23 cellular contexts compared by ENCODE assay signal in the genomic region with DNA sequence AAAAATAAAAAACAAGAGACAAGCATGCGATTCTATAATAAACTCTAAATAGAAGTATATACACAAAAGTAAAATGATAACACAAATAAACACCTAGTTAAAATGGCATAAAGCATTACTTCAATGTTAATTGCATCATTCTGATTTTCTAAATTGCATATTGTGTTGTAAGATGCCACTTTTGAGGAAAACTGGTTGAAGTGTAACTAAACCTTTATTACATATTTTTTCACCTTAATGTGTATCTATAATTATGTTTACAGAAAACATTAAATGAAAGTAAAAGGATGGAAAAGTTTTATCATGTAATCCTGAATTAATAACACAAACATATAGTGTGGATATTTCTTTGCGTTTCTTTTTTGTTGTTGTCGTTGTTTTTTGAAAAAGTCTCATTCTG. TPM values are rescaled to one million over a fixed set of nuclear protein-coding genes. Genes with fewer than 3 reads are reported as not detected.
A peak's percentile ranks its signal among the peaks of the same experiment; 100 is the strongest.
DNase-seq lines count a peak whose midpoint lies in the region; ATAC-seq, FAIRE-seq and TF ChIP-seq lines count a peak whose summit lies in the region.
"Had no signal": no experiment of that assay in that cellular context is flagged by ENCODE, and none has a peak within 500 bp of the region (broad histone marks: within the 10 kb centered on the region; RNA-seq: fewer than 3 reads in every experiment).

No MANE protein-coding gene starts in this region.

- CTCF ChIA-PET in OCI-LY7 (lab: Charles Lee; ENCODE audit: unreplicated experiment) (no interaction called here), K562 (lab: Yijun Ruan, JAX; ENCODE audit: low intra/inter-chr PET ratio) (no interaction called here)

- FAIRE-seq in K562 (lab: Jason Lieb, UNC), result no peak
- FAIRE-seq: A549, G401.6, GM12892, H1 had no signal

- H3K36me3 ChIP-seq in DOHH2 (ENCODE audit: control insufficient read depth, low read length), result peaks cover 47% of the 10 kb centered on the region
- H3K36me3 ChIP-seq in OCI-LY7 (ENCODE audit: insufficient read depth, low read length), result peaks cover 29% of the 10 kb centered on the region; the same call in 1 of the 2 replicates
- no peaks in the 10 kb centered on the region for H3K36me3 ChIP-seq in K562 (ENCODE audit: control insufficient read depth, insufficient read depth, low read length)
- no peaks in the 10 kb centered on the region for H3K36me3 ChIP-seq in neuronal stem cell (replicated peaks in 1 of 2; ENCODE audit: control insufficient read depth in 2 of 2, insufficient read depth in 2 of 2, low read length in 2 of 2)
- H3K36me3 ChIP-seq in aorta (ENCODE audit: control insufficient read depth in 1 of 2, insufficient read depth in 2 of 2, low read length in 1 of 2), result no peaks in the 10 kb centered on the region

- H3K23ac ChIP-seq in neuronal stem cell (ENCODE audit: low read depth, low read length, poor library complexity), result no peak overlapping the region

- TF ChIP-seq EP300 in K562 (IDR thresholded peaks at IDR 0.05; ENCODE audit: low read length), result no peak

- H3K4me3 ChIP-seq in DOHH2 (ENCODE audit: low read length) (peak overlapping the region; percentile 43), OCI-LY7 (ENCODE audit: low read depth, low read length, poor library complexity, severe bottlenecking) (peak overlapping the region; percentile 7), K562 (no peak overlapping the region), neuronal stem cell (ENCODE audit: low read length in 2 of 2) (no peak overlapping the region), aorta (ENCODE audit: low read length in 2 of 2) (no peak overlapping the region)
- H3K4me3 ChIP-seq: A549, GM23248 had no signal

- H3K79me2 ChIP-seq in DOHH2 (ENCODE audit: control insufficient read depth, low read length) (peaks cover 58% of the 10 kb centered on the region), OCI-LY7 (ENCODE audit: insufficient read depth, low read depth, low read length) (peaks cover 47% of the 10 kb centered on the region), K562 (ENCODE audit: control insufficient read depth, insufficient read depth, low read length) (no peaks in the 10 kb centered on the region)

- H2AFZ ChIP-seq in OCI-LY7 (ENCODE audit: low read length) (no peak overlapping the region), K562 (ENCODE audit: low read depth, low read length) (no peak overlapping the region), neuronal stem cell (ENCODE audit: low read length) (no peak overlapping the region)
- H2AFZ ChIP-seq: GM23248 had no signal

- H3K18ac ChIP-seq in neuronal stem cell (ENCODE audit: low read length), result no peak overlapping the region

- ATAC-seq in K562 (no peak), SK-N-SH treated with all-trans-retinoic acid at 6 μM for 48 hours (no peak), HG02870 (IDR thresholded peaks at IDR 0.05; ENCODE audit: unreplicated experiment) (no peak), aorta (ENCODE audit: low FRiP score) (no peak)
- ATAC-seq: A549 had no signal

- BruUV-seq in OCI-LY7 (replicated peaks; lab: Mats Ljungman, UMichigan) (no TSS peak), K562 (replicated peaks; lab: Mats Ljungman, UMichigan) (no TSS peak)

- in situ Hi-C loops in K562 (cut with MboI), result no loop called here

- no peak overlapping the region for H3K14ac ChIP-seq in neuronal stem cell (ENCODE audit: low read length)

- H3K9me1 ChIP-seq in K562 (ENCODE audit: control insufficient read depth, insufficient read depth, low read length), result no peaks in the 10 kb centered on the region

- no peak for DNase-seq in OCI-LY7 (ENCODE audit: low spot score)
- no peak for DNase-seq in K562 (ENCODE audit: extremely low read depth in 1 of 4, low spot score in 3 of 4)
- no peak for DNase-seq in neuronal stem cell (ENCODE audit: low spot score)
- DNase-seq in aorta, result no peak
- DNase-seq: 8988T; ACHN; AML-193; C1 segment of cervical spinal cord; Calu3; CD4-positive, alpha-beta memory T cell; COR-L47; DMS53; DMS79 treated with DMSO at 0.1 percent for 48 hours; GM23248; H7; HCEC 1CT had no signal

- H4K91ac ChIP-seq in neuronal stem cell (ENCODE audit: low read depth, low read length, poor library complexity), result no peak overlapping the region

- H2BK15ac ChIP-seq in neuronal stem cell (ENCODE audit: low read length), result no peak overlapping the region

- H3K27me3 ChIP-seq in DOHH2 (ENCODE audit: control insufficient read depth, low read length), result no peaks in the 10 kb centered on the region
- peaks cover 0 to 34% of the 10 kb centered on the region in 2 experiments; a peak in 3 of 5 replicates for H3K27me3 ChIP-seq in K562 (ENCODE audit: control insufficient read depth in 2 of 2, insufficient read depth in 2 of 2, low read length in 2 of 2)
- H3K27me3 ChIP-seq in neuronal stem cell (ENCODE audit: control insufficient read depth in 3 of 3, insufficient read depth in 3 of 3, low read depth in 1 of 3, low read length in 3 of 3), result peaks cover 0 to 19% (median 4%) of the 10 kb centered on the region in 3 experiments
- no peaks in the 10 kb centered on the region for H3K27me3 ChIP-seq in aorta (ENCODE audit: control insufficient read depth in 1 of 2, insufficient read depth in 2 of 2, low read length in 1 of 2)

- no peaks in the 10 kb centered on the region for H3K9me3 ChIP-seq in DOHH2 (ENCODE audit: control insufficient read depth, insufficient read depth, low read length)
- no peaks in the 10 kb centered on the region for H3K9me3 ChIP-seq in OCI-LY7 (ENCODE audit: low read length)
- H3K9me3 ChIP-seq in K562 (replicated peaks; ENCODE audit: control insufficient read depth, insufficient read depth, low read depth, low read length), result no peaks in the 10 kb centered on the region
- H3K9me3 ChIP-seq in neuronal stem cell (replicated peaks in 1 of 2; ENCODE audit: control insufficient read depth in 2 of 2, insufficient read depth in 1 of 2, low read depth in 1 of 2, low read length in 2 of 2), result no peaks in the 10 kb centered on the region
- H3K9me3 ChIP-seq in aorta (ENCODE audit: control insufficient read depth, low read length), result no peaks in the 10 kb centered on the region
- H3K9me3 ChIP-seq: A549 had no signal

- no peak for TF ChIP-seq CTCF in DOHH2 (IDR thresholded peaks at IDR 0.05; ENCODE audit: low read depth, low read length, poor library complexity, severe bottlenecking)
- no peak for TF ChIP-seq CTCF in OCI-LY7 (conservative IDR thresholded peaks at IDR 0.05; ENCODE audit: low read length)
- no peak for TF ChIP-seq CTCF in K562 (IDR thresholded peaks at IDR 0.05 in 2 of 3, conservative IDR thresholded peaks at IDR 0.05 in 1 of 3; ENCODE audit: insufficient read depth in 2 of 3, low read depth in 1 of 3, low read length in 3 of 3)

- TF ChIP-seq RAD21 in K562 (CRISPR knock-in tag; conservative IDR thresholded peaks at IDR 0.05 in 1 of 2, IDR thresholded peaks at IDR 0.05 in 1 of 2), result no peak

- H3F3A ChIP-seq in DOHH2 (ENCODE audit: control insufficient read depth, insufficient read depth), result peaks cover 38% of the 10 kb centered on the region

- H4K20me1 ChIP-seq in DOHH2 (ENCODE audit: control insufficient read depth, insufficient read depth, low read depth, low read length) (no peaks in the 10 kb centered on the region), OCI-LY7 (ENCODE audit: insufficient read depth, low read length) (no peaks in the 10 kb centered on the region), K562 (replicated peaks; ENCODE audit: control insufficient read depth, insufficient read depth, low read length) (no peaks in the 10 kb centered on the region)

- H3K79me1 ChIP-seq in neuronal stem cell (ENCODE audit: low read depth, low read length), result no peaks in the 10 kb centered on the region

- H2AK5ac ChIP-seq in neuronal stem cell (ENCODE audit: low read depth, low read length), result no peak overlapping the region

- no peak overlapping the region for H4K8ac ChIP-seq in neuronal stem cell (ENCODE audit: low read depth, low read length)

- no peak for TF ChIP-seq POLR2A in K562 (conservative IDR thresholded peaks at IDR 0.05)

- H3K9ac ChIP-seq in K562 (ENCODE audit: insufficient read depth in 1 of 2, low read depth in 2 of 2, low read length in 2 of 2) (no peak overlapping the region), neuronal stem cell (ENCODE audit: low read depth, low read length, poor library complexity) (no peak overlapping the region)
- H3K9ac ChIP-seq: GM23248 had no signal

- intact Hi-C loops in OCI-LY7 (cut with micrococcal nuclease; ENCODE audit: unreplicated experiment), result loop anchor here (1.0 to 5.0 kb wide), 4 partner anchors 45 to 169 kb away; a partner anchor contains a TSS
- intact Hi-C loops in K562 (cut with micrococcal nuclease), result loop anchor here (1.0 to 10.0 kb wide), 2 partner anchors 43 to 57 kb away; no protein-coding TSS in a partner anchor
- intact Hi-C loops in aorta (cut with DNase I), result no loop called here

- H3K9me2 ChIP-seq in DOHH2 (replicated peaks; ENCODE audit: control insufficient read depth, low read length), result no peaks in the 10 kb centered on the region
- H3K9me2 ChIP-seq in OCI-LY7 (ENCODE audit: insufficient read depth, low read length), result no peaks in the 10 kb centered on the region

- no peak overlapping the region for H3K4ac ChIP-seq in neuronal stem cell (ENCODE audit: low read length)

- H3K4me2 ChIP-seq in DOHH2 (ENCODE audit: low read length) (peak overlapping the region; percentile 98), OCI-LY7 (ENCODE audit: low read length) (peak overlapping the region; percentile 88), K562 (ENCODE audit: insufficient read depth, low read length) (no peak overlapping the region), neuronal stem cell (ENCODE audit: insufficient read depth, low read length, poor library complexity, severe bottlenecking) (no peak overlapping the region)
- H3K4me2 ChIP-seq: A549 had no signal

- H2BK120ac ChIP-seq in neuronal stem cell (ENCODE audit: low read depth, low read length), result no peak overlapping the region

- peaks cover 94% of the 10 kb centered on the region for H3K4me1 ChIP-seq in DOHH2 (ENCODE audit: control insufficient read depth, low read length)
- peaks cover 99% of the 10 kb centered on the region for H3K4me1 ChIP-seq in OCI-LY7 (ENCODE audit: insufficient read depth, low read length, poor library complexity, severe bottlenecking)
- H3K4me1 ChIP-seq in K562 (replicated peaks in 1 of 2; ENCODE audit: control insufficient read depth in 2 of 2, insufficient read depth in 2 of 2, low read length in 2 of 2), result peaks cover 13 to 19% of the 10 kb centered on the region in 2 experiments; a peak in 4 of 5 replicates
- peaks cover 2 to 5% of the 10 kb centered on the region in 2 donors for H3K4me1 ChIP-seq in neuronal stem cell (ENCODE audit: control insufficient read depth in 2 of 2, insufficient read depth in 1 of 2, low read depth in 1 of 2, low read length in 2 of 2)
- no peaks in the 10 kb centered on the region for H3K4me1 ChIP-seq in aorta (ENCODE audit: control insufficient read depth in 1 of 2, insufficient read depth in 2 of 2, low read length in 2 of 2)
- H3K4me1 ChIP-seq: A549 had no signal

- H2BK12ac ChIP-seq in neuronal stem cell (ENCODE audit: low read length), result no peak overlapping the region

- H2BK5ac ChIP-seq in neuronal stem cell (ENCODE audit: low read length), result no peak overlapping the region

- H3K27ac ChIP-seq in DOHH2 (ENCODE audit: low read depth, low read length), result peak overlapping the region; percentile 97
- H3K27ac ChIP-seq in OCI-LY7 (ENCODE audit: low read depth, low read length, poor library complexity, severe bottlenecking), result peak overlapping the region; percentile 93
- H3K27ac ChIP-seq in K562 (ENCODE audit: extremely low read depth, low read depth, low read length), result no peak overlapping the region
- no peak overlapping the region for H3K27ac ChIP-seq in neuronal stem cell (replicated peaks; ENCODE audit: low read length)
- no peak overlapping the region for H3K27ac ChIP-seq in aorta (ENCODE audit: low read depth in 1 of 2, low read length in 2 of 2)
- H3K27ac ChIP-seq: A549, GM23248 had no signal

- WGBS in K562 (ENCODE audit: insufficient coverage, low coverage, missing lambda C conversion rate), result 19% methylated on average over 3 of the region's 3 CpGs
- WGBS in neuronal stem cell (ENCODE audit: extremely low coverage in 2 of 2, insufficient read length in 2 of 2, insufficient replicate concordance in 1 of 2), 2 donors, result no CpG with 5 or more reads among the region's 3 CpGs
- WGBS in aorta, 2 donors, result 92 to 95% methylated on average over 3 of the region's 3 CpGs

- POLR2A ChIA-PET in OCI-LY7 (lab: Charles Lee), result interaction anchor here (0.6 to 10.0 kb wide), 5 partner anchors 9 to 1107 kb away, joined by 3 to 262 read pairs (median 3); no protein-coding TSS in a partner anchor
- POLR2A ChIA-PET in K562 (lab: Yijun Ruan, JAX), result interaction anchor here (0.7 to 2.4 kb wide), 6 partner anchors 7 to 29 kb away, joined by 3 to 10 read pairs (median 3); no protein-coding TSS in a partner anchor

RNA-seq across cellular contexts. Expression of a gene that starts 45.4 kb away (rescaled TPM):
- total RNA-seq in OCI-LY7 (2014; rRNA removed; shearing (Covaris generic)), result 65.6 and 82.6 TPM in 2 replicates
- total RNA-seq in OCI-LY7 (2022) (98.7 and 101 TPM in 2 replicates), K562 (2014; rRNA removed) (168 and 209 TPM in 2 replicates), K562 (2014; rRNA removed; fragmentation: Illumina TruSeq; extraction: Trizol) (70.7 and 93.0 TPM in 2 replicates), K562 (2015; rRNA removed; fragmentation: Illumina TruSeq; extraction: Trizol) (132 and 135 TPM in 2 replicates), K562 (2021) (182 and 188 TPM in 2 replicates), aorta (10 to 100 TPM; 24.8 to 37.2 TPM)
- 654 and 1,271 TPM in 2 replicates for total RNA-seq in K562 (2011; cell fraction: chromatin; rRNA removed; ENCODE audit: low replicate concordance)
- total RNA-seq in K562 (2011; cell fraction: nucleolus; rRNA removed), result 667 and 676 TPM in 2 replicates
- total RNA-seq in K562 (2011; cell fraction: nucleoplasm; rRNA removed), result 562 and 595 TPM in 2 replicates
- polyA plus RNA-seq in K562 (2011; rRNA removed) (77.5 and 115 TPM in 2 replicates), K562 (2014; fragmentation: Illumina TruSeq; extraction: Trizol) (112 and 123 TPM in 2 replicates), K562 (2014; fragmentation: Nextera tagmentation; extraction: Ambion mirVana) (10 to 100 TPM in 1 of 2 experiments, 1 to 10 TPM in 1; 3.0 to 11.5 TPM), K562 (2014; rRNA removed) (153 and 161 TPM in 2 replicates), aorta (10 to 100 TPM in 1 of 2 donors, 1 to 10 TPM in 1; 7.4 to 18.2 TPM)
- polyA plus RNA-seq in K562 (2011; cell fraction: cytosol; rRNA removed), result 70.1 and 77.8 TPM in 2 replicates
- polyA plus RNA-seq in K562 (2011; cell fraction: nucleus; rRNA removed), result 984 and 1,286 TPM in 2 replicates
- 96.9 and 122 TPM in 2 replicates for polyA plus RNA-seq in K562 (2012)
- 98.9 and 108 TPM in 2 replicates for polyA minus RNA-seq in K562 (2011; rRNA and poly(A)+ RNA removed)
- 76.3 and 79.3 TPM in 2 replicates for polyA minus RNA-seq in K562 (2011; cell fraction: cytosol; rRNA and poly(A)+ RNA removed)
- polyA minus RNA-seq in K562 (2011; cell fraction: nucleus; rRNA and poly(A)+ RNA removed), result 248 and 295 TPM in 2 replicates
- polyA plus RNA-seq in neuronal stem cell (2013, experiment 1 of 2), result 25.4 TPM
- polyA plus RNA-seq in neuronal stem cell (2013, experiment 2 of 2), result 27.0 TPM

Comparison
In these comparisons a context has a peak if more than half of its experiments do, and no peak if none do; other contexts are left out.
1. H3K27ac ChIP-seq: peak in DOHH2 (single experiment) and OCI-LY7 (single experiment); none in K562 (single experiment), neuronal stem cell (single experiment) and aorta (0 of 2).
2. H3K4me2 ChIP-seq: peak in DOHH2 (single experiment) and OCI-LY7 (single experiment); none in K562 (single experiment) and neuronal stem cell (single experiment).
3. H3K4me3 ChIP-seq: peak in DOHH2 (single experiment) and OCI-LY7 (single experiment); none in K562 (single experiment), neuronal stem cell (0 of 2) and aorta (0 of 2).
4. intact Hi-C loops: an anchor here in OCI-LY7 (1.0 to 5.0 kb wide) and K562 (1.0 to 10.0 kb wide); none called in aorta.